8 cellular contexts compared by ENCODE assay signal in genomic region chr5:97231025-97231636, GRCh38. TPM values are rescaled to one million over a fixed set of nuclear protein-coding genes. Genes with fewer than 3 reads are reported as not detected.
DNase-seq lines count a peak whose midpoint lies in the region; ATAC-seq, FAIRE-seq and TF ChIP-seq lines count a peak whose summit lies in the region.

No MANE protein-coding gene starts in this region.

- H4K20me1 ChIP-seq in KMS-11 (ENCODE audit: insufficient read depth) (no peaks in the 10 kb centered on the region), PC-3 (ENCODE audit: low read length) (no peaks in the 10 kb centered on the region)

- H3K4me1 Mint-ChIP-seq in central memory CD8-positive, alpha-beta T cell = no peaks in the 10 kb centered on the region

- H3K4me3 Mint-ChIP-seq in central memory CD8-positive, alpha-beta T cell = no peak overlapping the region

- peak; percentile 89 for FAIRE-seq in H54 (lab: Jason Lieb, UNC)

- no peaks in the 10 kb centered on the region for H3K9me2 ChIP-seq in PC-3 (replicated peaks; ENCODE audit: low read length)

- H3K27ac Mint-ChIP-seq in central memory CD8-positive, alpha-beta T cell (ENCODE audit: low read depth) = no peak overlapping the region

- TF ChIP-seq CTCF in KMS-11 (conservative IDR thresholded peaks at IDR 0.05; ENCODE audit: low read depth, low read length) (peak; percentile 91), PC-3 (conservative IDR thresholded peaks at IDR 0.05; ENCODE audit: low read depth, low read length) (peak; percentile 92), kidney epithelial cell (IDR thresholded peaks at IDR 0.05; ENCODE audit: insufficient read depth, low read length, poor library complexity, severe bottlenecking) (peak; percentile 80)

- peak; percentile 81 for ATAC-seq in PC-3
- peak; percentile 40 for ATAC-seq in central memory CD8-positive, alpha-beta T cell (replicated peaks; ENCODE audit: extremely low read depth, poor library complexity, severe bottlenecking)

- no peaks in the 10 kb centered on the region for H3K9me3 ChIP-seq in PC-3 (ENCODE audit: low read length)

- intact Hi-C loops in PC-3 (cut with micrococcal nuclease) = loop anchor here (1.0 to 10.0 kb wide), 6 partner anchors 14 to 1118 kb away; no protein-coding TSS in a partner anchor

- H3K79me2 ChIP-seq in KMS-11 (ENCODE audit: insufficient read depth, low read depth) (no peaks in the 10 kb centered on the region), PC-3 (ENCODE audit: low read length) (no peaks in the 10 kb centered on the region)

- no peaks in the 10 kb centered on the region for H3K9me3 Mint-ChIP-seq in central memory CD8-positive, alpha-beta T cell

- no peaks in the 10 kb centered on the region for H3F3A ChIP-seq in PC-3 (ENCODE audit: low read length, unreplicated experiment)

- H3K4me3 ChIP-seq in KMS-11 (IDR thresholded peaks at IDR 0.05; ENCODE audit: insufficient read depth, low read depth, low read length) (no peak overlapping the region), PC-3 (ENCODE audit: low read length) (no peak overlapping the region), kidney epithelial cell (ENCODE audit: low read depth, low read length) (no peak overlapping the region)

- BruUV-seq in PC-3 (replicated peaks; lab: Mats Ljungman, UMichigan) = no TSS peak

- H3K36me3 Mint-ChIP-seq in central memory CD8-positive, alpha-beta T cell (ENCODE audit: insufficient read depth) = no peaks in the 10 kb centered on the region

- H3K4me2 ChIP-seq in KMS-11 (no peak overlapping the region), PC-3 (ENCODE audit: low read length) (no peak overlapping the region)

- no peaks in the 10 kb centered on the region for H3K36me3 ChIP-seq in KMS-11 (ENCODE audit: insufficient read depth)
- H3K36me3 ChIP-seq in PC-3 (ENCODE audit: low read depth, low read length) = no peaks in the 10 kb centered on the region
- no peaks in the 10 kb centered on the region for H3K36me3 ChIP-seq in kidney epithelial cell (ENCODE audit: control insufficient read depth, insufficient read depth, low read length)

- no peak overlapping the region for H2AFZ ChIP-seq in KMS-11 (ENCODE audit: low read depth)
- H2AFZ ChIP-seq in PC-3 (ENCODE audit: low read length) = no peak overlapping the region

- H3K27me3 Mint-ChIP-seq in central memory CD8-positive, alpha-beta T cell = peaks cover 27% of the 10 kb centered on the region

- no peak for TF ChIP-seq POLR2A in H54 (IDR thresholded peaks at IDR 0.05; ENCODE audit: low read depth, low read length)

- H3K27me3 ChIP-seq in KMS-11 (ENCODE audit: insufficient read depth, low read depth) = no peaks in the 10 kb centered on the region
- H3K27me3 ChIP-seq in PC-3 (ENCODE audit: low read length) = no peaks in the 10 kb centered on the region
- no peaks in the 10 kb centered on the region for H3K27me3 ChIP-seq in kidney epithelial cell (ENCODE audit: control insufficient read depth, insufficient read depth, low read length)

- H3K4me1 ChIP-seq in KMS-11 (ENCODE audit: low read depth, poor library complexity, severe bottlenecking) (no peaks in the 10 kb centered on the region), PC-3 (ENCODE audit: insufficient read depth, low read length) (peaks cover 6% of the 10 kb centered on the region; the same call in 1 of the 2 replicates)

- CTCF ChIA-PET in PC-3 (lab: Charles Lee) = interaction anchor here (0.5 to 1.5 kb wide), 6 partner anchors 39 to 942 kb away, joined by 3 to 17 read pairs (median 4); no protein-coding TSS in a partner anchor

- H3K9ac ChIP-seq in KMS-11 = no peak overlapping the region
- H3K9ac ChIP-seq in PC-3 (ENCODE audit: low read length) = no peak overlapping the region

- DNase-seq in stimulated activated CD4-positive, alpha-beta T cell treated with anti-CD3 and anti-CD28 coated beads, Interleukin-4, amount 100 ng/mL, for 24 hours = peak; percentile 22
- no peak for DNase-seq in stimulated activated CD4-positive, alpha-beta T cell treated with anti-CD3 and anti-CD28 coated beads, Interleukin-1b, Interleukin-23, amount 100 ng/mL, for 48 hours
- peak; percentile 6 for DNase-seq in H54 (ENCODE audit: insufficient read length, low spot score)
- peak; percentile 79 for DNase-seq in PC-3
- no peak for DNase-seq in central memory CD8-positive, alpha-beta T cell (ENCODE audit: low spot score in 2 of 2)
- DNase-seq in kidney epithelial cell (ENCODE audit: low read depth) = peak; percentile 48
- peak; percentile 94 for DNase-seq in superior temporal gyrus (ENCODE audit: extremely low spot score)

- POLR2A ChIA-PET in PC-3 (lab: Charles Lee; ENCODE audit: unreplicated experiment) = no interaction called here

- H3K27ac ChIP-seq in KMS-11 (no peak overlapping the region), PC-3 (ENCODE audit: low read length) (no peak overlapping the region)

RNA-seq across cellular contexts. Expression of gene RIOK2, which starts 48.1 kb away (rescaled TPM):
- 16.1 and 22.3 TPM in 2 replicates for total RNA-seq in PC-3 (2014; rRNA removed)
- total RNA-seq in kidney epithelial cell = 25.6 and 30.6 TPM in 2 replicates

Comparison
In these comparisons a context has a peak if more than half of its experiments do, and no peak if none do; other contexts are left out.
1. DNase-seq: peak in stimulated activated CD4-positive, alpha-beta T cell treated with anti-CD3 and anti-CD28 coated beads, Interleukin-4, amount 100 ng/mL, for 24 hours (single experiment), H54 (single experiment), PC-3 (single experiment), kidney epithelial cell (single experiment) and superior temporal gyrus (single experiment); none in stimulated activated CD4-positive, alpha-beta T cell treated with anti-CD3 and anti-CD28 coated beads, Interleukin-1b, Interleukin-23, amount 100 ng/mL, for 48 hours (single experiment) and central memory CD8-positive, alpha-beta T cell (0 of 2).
2. Peak in every context shown above with its lines, with median percentiles within 50 percentile points of each other: CTCF ChIP-seq.